In the genomic region with DNA sequence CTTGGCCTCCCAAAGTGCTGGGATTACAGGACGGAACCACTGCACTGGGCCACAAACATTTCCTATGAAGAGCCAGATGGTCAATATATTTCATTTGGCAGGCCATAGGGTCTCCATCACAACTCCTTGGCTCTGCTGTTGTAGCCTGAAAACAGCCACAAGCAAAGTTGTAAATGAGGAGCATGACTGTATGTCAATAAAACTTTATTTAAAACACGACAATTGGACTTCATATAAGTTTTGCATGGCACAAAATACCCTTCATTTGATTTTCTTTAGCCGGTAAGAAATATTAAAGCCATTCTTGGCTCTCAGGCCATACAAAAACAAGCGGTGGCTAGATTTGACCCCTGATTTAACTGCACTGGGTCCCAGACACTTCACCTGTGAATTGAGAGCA, we compare ENCODE assay signal across 28 cellular contexts. TPM values are rescaled to one million over a fixed set of nuclear protein-coding genes. Genes with fewer than 3 reads are reported as not detected.
"Had no signal": no experiment of that assay in that cellular context is flagged by ENCODE, and none has a peak within 500 bp of the region (broad histone marks: within the 10 kb centered on the region; RNA-seq: fewer than 3 reads in every experiment).

No MANE protein-coding gene starts in this region.

- ATAC-seq: activated CD4-positive, CD25-positive, alpha-beta regulatory T cell treated with anti-CD3 and anti-CD28 coated beads, Interleukin-2, amount 50 U/mL, for 24 hours; activated CD8-positive, alpha-beta memory T cell treated with anti-CD3 and anti-CD28 coated beads, Interleukin-2, amount 10 ng/mL, durations not matched to agents 7 days and 5 days; activated naive CD4-positive, alpha-beta T cell treated with anti-CD3 and anti-CD28 coated beads, Interleukin-2, amount 50 U/mL, for 72 hours; activated naive CD8-positive, alpha-beta T cell treated with anti-CD3 and anti-CD28 coated beads, Interleukin-2, amount 50 U/mL, for 24 hours; Panc1; Right ventricle myocardium inferior; SK-N-SH treated with all-trans-retinoic acid at 6 μM for 48 hours had no signal

- H3K27me3 ChIP-seq: brain microvascular endothelial cell, cardiac muscle cell, MG63, SJSA1 had no signal

- DNase-seq: activated CD4-positive, alpha-beta T cell treated with anti-CD3 and anti-CD28 coated beads for 48 hours; activated CD4-positive, alpha-beta T cell treated with anti-CD3 and anti-CD28 coated beads, Interleukin-2, amount 50 U/mL, for 4 hours; activated CD8-positive, alpha-beta memory T cell treated with anti-CD3 and anti-CD28 coated beads, Interleukin-2, amount 10 ng/mL, durations not matched to agents 7 days and 5 days; activated effector memory CD4-positive, alpha-beta T cell treated with Interleukin-2 at 50 U/mL for 16 hours; activated naive CD4-positive, alpha-beta T cell; activated naive CD8-positive, alpha-beta T cell treated with anti-CD3 and anti-CD28 coated beads, Interleukin-2, amount 50 U/mL, for 24 hours; activated T-cell treated with anti-CD3 and anti-CD28 coated beads, Interleukin-2, amount 50 U/mL, for 24 hours; brain microvascular endothelial cell; MG63; NCI-H1105; NCI-H1436; NCI-H1694 treated with DMSO at 0.1 percent for 48 hours; NCI-H2081; NCI-H510A treated with DMSO at 0.1 percent for 48 hours; NCI-H69; NK-92 treated with Interleukin-12 subunit alpha and Interleukin-12 subunit beta, amount 100 ng/mL, for 24 hours; OCI-M1; RPMI8226; SW 1271 had no signal

- H3K27ac ChIP-seq: brain microvascular endothelial cell, cardiac muscle cell, SJSA1 had no signal

- H3K4me1 ChIP-seq: SJSA1 had no signal

- H3K36me3 ChIP-seq: brain microvascular endothelial cell, cardiac muscle cell, MG63, SJSA1 had no signal

- H3K4me3 ChIP-seq: cardiac muscle cell, MG63, SJSA1 had no signal

- H3K9me3 ChIP-seq: MG63, SJSA1 had no signal

RNA-seq across cellular contexts. Expression of a gene that starts 3.1 kb away (rescaled TPM):
- total RNA-seq: activated CD8-positive, alpha-beta memory T cell treated with anti-CD3 and anti-CD28 coated beads, Interleukin-2, amount 10 ng/mL, durations not matched to agents 7 days and 5 days; activated naive CD4-positive, alpha-beta T cell treated with anti-CD3 and anti-CD28 coated beads, Interleukin-2, amount 50 U/mL, for 72 hours; activated T-helper 1 cell treated with anti-CD3 and anti-CD28 coated beads, Interleukin-12 subunit alpha, Interleukin-12 subunit beta, Interleukin-2, Interleukin-4 antibody, amounts not matched to agents 30 ng/mL and 10 ng/mL and 1 ng/mL, durations not matched to agents 14 hours and 24 hours and 36 hours; cardiac muscle cell; SJSA1; T-helper 1 cell treated with Interleukin-12 subunit alpha and Interleukin-12 subunit beta and Interleukin-4 antibody, amounts not matched to agents 30 ng/mL and 1 ng/mL, for 36 hours had no signal
- polyA plus RNA-seq: cardiac muscle cell had no signal

RNA-seq across cellular contexts. Expression of a gene that starts 6.2 kb away (rescaled TPM):
- total RNA-seq: activated CD8-positive, alpha-beta memory T cell treated with anti-CD3 and anti-CD28 coated beads, Interleukin-2, amount 10 ng/mL, durations not matched to agents 7 days and 5 days; activated naive CD4-positive, alpha-beta T cell treated with anti-CD3 and anti-CD28 coated beads, Interleukin-2, amount 50 U/mL, for 72 hours; activated T-helper 1 cell treated with anti-CD3 and anti-CD28 coated beads, Interleukin-12 subunit alpha, Interleukin-12 subunit beta, Interleukin-2, Interleukin-4 antibody, amounts not matched to agents 30 ng/mL and 10 ng/mL and 1 ng/mL, durations not matched to agents 14 hours and 24 hours and 36 hours; cardiac muscle cell; SJSA1; T-helper 1 cell treated with Interleukin-12 subunit alpha and Interleukin-12 subunit beta and Interleukin-4 antibody, amounts not matched to agents 30 ng/mL and 1 ng/mL, for 36 hours had no signal
- polyA plus RNA-seq: cardiac muscle cell had no signal

RNA-seq across cellular contexts. Expression of a gene that starts 31.0 kb away (rescaled TPM):
- total RNA-seq: activated CD8-positive, alpha-beta memory T cell treated with anti-CD3 and anti-CD28 coated beads, Interleukin-2, amount 10 ng/mL, durations not matched to agents 7 days and 5 days; activated naive CD4-positive, alpha-beta T cell treated with anti-CD3 and anti-CD28 coated beads, Interleukin-2, amount 50 U/mL, for 72 hours; activated T-helper 1 cell treated with anti-CD3 and anti-CD28 coated beads, Interleukin-12 subunit alpha, Interleukin-12 subunit beta, Interleukin-2, Interleukin-4 antibody, amounts not matched to agents 30 ng/mL and 10 ng/mL and 1 ng/mL, durations not matched to agents 14 hours and 24 hours and 36 hours; SJSA1; T-helper 1 cell treated with Interleukin-12 subunit alpha and Interleukin-12 subunit beta and Interleukin-4 antibody, amounts not matched to agents 30 ng/mL and 1 ng/mL, for 36 hours had no signal

RNA-seq across cellular contexts. Expression of a gene that starts 40.2 kb away (rescaled TPM):
- total RNA-seq: activated CD8-positive, alpha-beta memory T cell treated with anti-CD3 and anti-CD28 coated beads, Interleukin-2, amount 10 ng/mL, durations not matched to agents 7 days and 5 days; activated naive CD4-positive, alpha-beta T cell treated with anti-CD3 and anti-CD28 coated beads, Interleukin-2, amount 50 U/mL, for 72 hours; activated T-helper 1 cell treated with anti-CD3 and anti-CD28 coated beads, Interleukin-12 subunit alpha, Interleukin-12 subunit beta, Interleukin-2, Interleukin-4 antibody, amounts not matched to agents 30 ng/mL and 10 ng/mL and 1 ng/mL, durations not matched to agents 14 hours and 24 hours and 36 hours; cardiac muscle cell; SJSA1; T-helper 1 cell treated with Interleukin-12 subunit alpha and Interleukin-12 subunit beta and Interleukin-4 antibody, amounts not matched to agents 30 ng/mL and 1 ng/mL, for 36 hours had no signal
- polyA plus RNA-seq: cardiac muscle cell had no signal
